ENCODE assay signal across 27 cellular contexts in genomic region chr9:79408200-79408599, GRCh38.
A peak's percentile ranks its signal among the peaks of the same experiment; 100 is the strongest.
DNase-seq lines count a peak whose midpoint lies in the region; FAIRE-seq and TF ChIP-seq lines count a peak whose summit lies in the region.
"Had no signal": no experiment of that assay in that cellular context is flagged by ENCODE, and none has a peak within 500 bp of the region (broad histone marks: within the 10 kb centered on the region; RNA-seq: fewer than 3 reads in every experiment).

No MANE protein-coding gene starts in this region.

- no peaks in the 10 kb centered on the region for H3K4me1 ChIP-seq in HEK293 (ENCODE audit: control insufficient read depth, insufficient read depth, low read length)
- H3K4me1 ChIP-seq in small intestine (ENCODE audit: control insufficient read depth in 2 of 2, insufficient read depth in 1 of 2, low read depth in 1 of 2, low read length in 1 of 2), result no peaks in the 10 kb centered on the region
- H3K4me1 ChIP-seq: BLaER1 had no signal

- H3K27ac ChIP-seq in HEK293 (ENCODE audit: extremely low read depth, low read depth, low read length), result no peak overlapping the region
- H3K27ac ChIP-seq in small intestine (ENCODE audit: low read depth in 1 of 2, low read length in 1 of 2), result no peak overlapping the region
- H3K27ac ChIP-seq: BLaER1, dorsolateral prefrontal cortex, epithelial cell of prostate, hepatocyte had no signal

- TF ChIP-seq CTCF in HEK293 (tag by site-specific recombination; IDR thresholded peaks at IDR 0.05), result no peak

- no peaks in the 10 kb centered on the region for H3K9me3 ChIP-seq in HEK293 (ENCODE audit: control insufficient read depth, insufficient read depth, low read depth, low read length)
- no peaks in the 10 kb centered on the region for H3K9me3 ChIP-seq in small intestine (ENCODE audit: control insufficient read depth, low read depth)
- H3K9me3 ChIP-seq: BLaER1 had no signal

- no peaks in the 10 kb centered on the region for H3K36me3 Mint-ChIP-seq in activated naive CD4-positive, alpha-beta T cell treated with anti-CD3 and anti-CD28 coated beads for 36 hours (ENCODE audit: low read depth)

- POLR2A ChIA-PET in HEK293 (lab: Yijun Ruan, JAX), result no interaction called here

- no peaks in the 10 kb centered on the region for H3K9me3 Mint-ChIP-seq in activated naive CD4-positive, alpha-beta T cell treated with anti-CD3 and anti-CD28 coated beads for 36 hours

- no peak overlapping the region for H3K27ac Mint-ChIP-seq in activated naive CD4-positive, alpha-beta T cell treated with anti-CD3 and anti-CD28 coated beads for 36 hours

- CTCF ChIA-PET in HEK293 (lab: Yijun Ruan, JAX), result interaction anchor here (1.0 to 1.1 kb wide), 2 partner anchors 15 to 807 kb away, joined by 3 read pairs; no protein-coding TSS in a partner anchor
- CTCF ChIA-PET in activated naive CD4-positive, alpha-beta T cell treated with anti-CD3 and anti-CD28 coated beads for 36 hours (lab: Charles Lee), result no interaction called here

- H3K4me3 Mint-ChIP-seq in activated naive CD4-positive, alpha-beta T cell treated with anti-CD3 and anti-CD28 coated beads for 36 hours, result no peak overlapping the region

- WGBS in small intestine, 3 donors, result 21 to 69% (median 58%) methylated on average over 1 of the region's 1 CpG

- no peak overlapping the region for H3K4me3 ChIP-seq in HEK293 (ENCODE audit: low read depth, low read length)
- no peak overlapping the region for H3K4me3 ChIP-seq in small intestine (ENCODE audit: low read depth in 1 of 2, low read length in 2 of 2)
- H3K4me3 ChIP-seq: BLaER1, dorsolateral prefrontal cortex, hepatocyte, lung had no signal

- H3K36me3 ChIP-seq in HEK293 (ENCODE audit: control insufficient read depth in 2 of 2, insufficient read depth in 1 of 2, low read length in 2 of 2), result no peaks in the 10 kb centered on the region
- H3K36me3 ChIP-seq in small intestine (ENCODE audit: control insufficient read depth in 2 of 2, insufficient read depth in 2 of 2, low read length in 2 of 2), result no peaks in the 10 kb centered on the region
- H3K36me3 ChIP-seq: BLaER1 had no signal

- DNase-seq in EH (ENCODE audit: low read depth), result peak; percentile 36
- DNase-seq in amniotic epithelial cell (ENCODE audit: low read depth), result peak; percentile 15
- peak; percentile 12 for DNase-seq in iris pigment epithelial cell (ENCODE audit: low read depth)
- DNase-seq in activated naive CD4-positive, alpha-beta T cell treated with anti-CD3 and anti-CD28 coated beads for 36 hours, result no peak
- no peak for DNase-seq in small intestine
- DNase-seq in C1 segment of cervical spinal cord (lab: John Stamatoyannopoulos, UW), result no peak
- DNase-seq in middle frontal gyrus (ENCODE audit: extremely low spot score, low spot score), result no peak
- DNase-seq: activated CD4-positive, alpha-beta T cell treated with anti-CD3 and anti-CD28 coated beads, Interleukin-2, amount 50 U/mL, for 1 hour; activated effector memory CD4-positive, alpha-beta T cell treated with anti-CD3 and anti-CD28 coated beads, Interleukin-2, amount 50 U/mL, for 16 hours; Calu3; caudate nucleus; dorsolateral prefrontal cortex; GF-D8; GOT3; NCI-H1092; NCI-H2171; NCI-H526; right cardiac atrium; SHP77; substantia nigra; T-helper 1 cell had no signal

- no peak for FAIRE-seq in small intestine (lab: Jason Lieb, UNC)
- FAIRE-seq: keratinocyte had no signal

- intact Hi-C loops in activated naive CD4-positive, alpha-beta T cell treated with anti-CD3 and anti-CD28 coated beads for 36 hours (cut with micrococcal nuclease), result no loop called here

- H3K4me1 Mint-ChIP-seq in activated naive CD4-positive, alpha-beta T cell treated with anti-CD3 and anti-CD28 coated beads for 36 hours (ENCODE audit: low read depth), result no peaks in the 10 kb centered on the region

- no peaks in the 10 kb centered on the region for H3K27me3 Mint-ChIP-seq in activated naive CD4-positive, alpha-beta T cell treated with anti-CD3 and anti-CD28 coated beads for 36 hours (ENCODE audit: low read depth)

- no peaks in the 10 kb centered on the region for H3K27me3 ChIP-seq in small intestine (ENCODE audit: control insufficient read depth in 2 of 2, insufficient read depth in 2 of 2, low read length in 2 of 2)
- H3K27me3 ChIP-seq: BLaER1, dorsolateral prefrontal cortex, hepatocyte had no signal

TF ChIP-seq in HEK293, 187 proteins besides CTCF, POLR2A, EP300 and RAD21:
- no peak for TF ChIP-seq ZNF324 (tag by site-specific recombination; IDR thresholded peaks at IDR 0.05)
- TF ChIP-seq TRIM28 (IDR thresholded peaks at IDR 0.05; ENCODE audit: borderline replicate concordance, low read length), result peak; percentile 56; the same call in 1 of the 2 replicates

Comparison
In these comparisons a context has a peak if more than half of its experiments do, and no peak if none do; other contexts are left out.
1. DNase-seq: peak in EH (single experiment), amniotic epithelial cell (single experiment) and iris pigment epithelial cell (single experiment); none in activated naive CD4-positive, alpha-beta T cell treated with anti-CD3 and anti-CD28 coated beads for 36 hours (single experiment), small intestine (single experiment), C1 segment of cervical spinal cord (0 of 14) and middle frontal gyrus (single experiment).